ENCODE assay signal across 1 cellular context in genomic region chr12:89370411-89370810, GRCh38.
TF ChIP-seq lines count a peak whose summit lies in the region.

No MANE protein-coding gene starts in this region.

TF ChIP-seq in GM23338, 12 proteins besides CTCF, POLR2A, EP300 and RAD21 (continued from another document):
- TF ChIP-seq ZNF462 (CRISPR knock-in tag; IDR thresholded peaks at IDR 0.05) (no peak), POLR2AphosphoS5 (IDR thresholded peaks at IDR 0.05; ENCODE audit: low read depth) (no peak), REST (IDR thresholded peaks at IDR 0.05; ENCODE audit: unreplicated experiment) (no peak), STAT1 (IDR thresholded peaks at IDR 0.05; ENCODE audit: unreplicated experiment) (no peak), EZH2 (IDR thresholded peaks at IDR 0.05; ENCODE audit: low read depth, unreplicated experiment) (no peak), ZNF331 (CRISPR knock-in tag; IDR thresholded peaks at IDR 0.05; ENCODE audit: low read depth) (no peak), ETS1 (IDR thresholded peaks at IDR 0.05) (no peak), JUNB (IDR thresholded peaks at IDR 0.05; ENCODE audit: unreplicated experiment) (no peak)
